ENCODE assay signal across 8 cellular contexts in genomic region chr1:21781971-21782867, GRCh38. TPM values are rescaled to one million over a fixed set of nuclear protein-coding genes. Genes with fewer than 3 reads are reported as not detected.
DNase-seq lines count a peak whose midpoint lies in the region; ATAC-seq and TF ChIP-seq lines count a peak whose summit lies in the region.

No MANE protein-coding gene starts in this region.

- 0% methylated on average over 19 to 49 of the region's 52 CpGs for WGBS in body of pancreas, 2 donors

- DNase-seq in GM06990 (ENCODE audit: extremely low read depth, insufficient read length) (no peak), H4 (ENCODE audit: low spot score) (peak; percentile 41), LoVo (ENCODE audit: low spot score) (peak; percentile 42), T-helper 2 cell (peak; percentile 33 to 79 (median 44)), body of pancreas (peak; percentile 16 to 64 (median 24)), skeletal muscle cell (ENCODE audit: low read depth) (no peak), NCI-H1048 (lab: John Stamatoyannopoulos, UW) (no peak)

- TF ChIP-seq CTCF in GM06990 (IDR thresholded peaks at IDR 0.05; ENCODE audit: insufficient read depth, low read length, poor library complexity, severe bottlenecking) (peak; percentile 39), body of pancreas (IDR thresholded peaks at IDR 0.05) (peak in 3 of 7 experiments; percentile 9 to 26 (median 18))

- H3K27me3 ChIP-seq in GM06990 (replicated peaks; ENCODE audit: control insufficient read depth, insufficient read depth, low read length), result no peaks in the 10 kb centered on the region
- no peaks in the 10 kb centered on the region for H3K27me3 ChIP-seq in body of pancreas
- no peaks in the 10 kb centered on the region for H3K27me3 ChIP-seq in iPS-18a (ENCODE audit: control insufficient read depth, insufficient read depth, low read length)

- intact Hi-C loops in body of pancreas (cut with DNase I), result no loop called here

- no peaks in the 10 kb centered on the region for H3K9me3 ChIP-seq in body of pancreas
- H3K9me3 ChIP-seq in iPS-18a (ENCODE audit: control insufficient read depth, low read depth, low read length), result no peaks in the 10 kb centered on the region

- H3K27ac ChIP-seq in body of pancreas (peak overlapping the region; percentile 98 to 100 (median 100)), iPS-18a (ENCODE audit: low read length) (peak overlapping the region; percentile 57)

- H3K36me3 ChIP-seq in GM06990 (ENCODE audit: control insufficient read depth, insufficient read depth, low read length), result no peaks in the 10 kb centered on the region
- no peaks in the 10 kb centered on the region for H3K36me3 ChIP-seq in body of pancreas (replicated peaks in 1 of 2; ENCODE audit: insufficient read depth in 1 of 2, low read depth in 2 of 2)
- H3K36me3 ChIP-seq in iPS-18a (ENCODE audit: control insufficient read depth, low read depth, low read length), result no peaks in the 10 kb centered on the region

- ATAC-seq in body of pancreas, result peak; percentile 5

- H3K4me1 ChIP-seq in body of pancreas, result peaks cover 14% of the 10 kb centered on the region
- H3K4me1 ChIP-seq in iPS-18a (ENCODE audit: control insufficient read depth, low read depth, low read length), result no peaks in the 10 kb centered on the region

- H3K4me3 ChIP-seq in GM06990 (replicated peaks; ENCODE audit: low read depth, low read length) (peak overlapping the region; percentile 94), body of pancreas (peak overlapping the region; percentile 87 to 92), iPS-18a (ENCODE audit: low read length) (peak overlapping the region; percentile 93), skeletal muscle cell (ENCODE audit: low read depth, low read length) (peak overlapping the region; percentile 72)

- no peak for TF ChIP-seq POLR2A in body of pancreas (IDR thresholded peaks at IDR 0.05)

- H3K9ac ChIP-seq in iPS-18a (ENCODE audit: low read length), result peak overlapping the region; percentile 80

RNA-seq across cellular contexts. Expression of gene USP48, which starts 0.7 kb away (rescaled TPM):
- total RNA-seq in H4 (2014; rRNA removed; shearing (Covaris generic)), result 14.5 and 14.7 TPM in 2 replicates
- 10 to 100 TPM; 25.4 to 72.9 TPM for total RNA-seq in body of pancreas

RNA-seq across cellular contexts. Expression of gene LDLRAD2, which starts 29.8 kb away (rescaled TPM):
- not detected in 2 replicates for total RNA-seq in H4 (2014; rRNA removed; shearing (Covaris generic))
- total RNA-seq in body of pancreas, result 1 to 10 TPM in 1 of 2 donors, not detected in 1; 2.3 TPM

Comparison
In these comparisons a context has a peak if more than half of its experiments do, and no peak if none do; other contexts are left out.
1. DNase-seq: peak in H4 (single experiment), LoVo (single experiment), T-helper 2 cell (5 of 5) and body of pancreas (4 of 4); none in GM06990 (single experiment), skeletal muscle cell (single experiment) and NCI-H1048 (single experiment).
2. Peak in every context shown above with its lines, with median percentiles within 50 percentile points of each other: H3K4me3 ChIP-seq.